In the genomic region with DNA sequence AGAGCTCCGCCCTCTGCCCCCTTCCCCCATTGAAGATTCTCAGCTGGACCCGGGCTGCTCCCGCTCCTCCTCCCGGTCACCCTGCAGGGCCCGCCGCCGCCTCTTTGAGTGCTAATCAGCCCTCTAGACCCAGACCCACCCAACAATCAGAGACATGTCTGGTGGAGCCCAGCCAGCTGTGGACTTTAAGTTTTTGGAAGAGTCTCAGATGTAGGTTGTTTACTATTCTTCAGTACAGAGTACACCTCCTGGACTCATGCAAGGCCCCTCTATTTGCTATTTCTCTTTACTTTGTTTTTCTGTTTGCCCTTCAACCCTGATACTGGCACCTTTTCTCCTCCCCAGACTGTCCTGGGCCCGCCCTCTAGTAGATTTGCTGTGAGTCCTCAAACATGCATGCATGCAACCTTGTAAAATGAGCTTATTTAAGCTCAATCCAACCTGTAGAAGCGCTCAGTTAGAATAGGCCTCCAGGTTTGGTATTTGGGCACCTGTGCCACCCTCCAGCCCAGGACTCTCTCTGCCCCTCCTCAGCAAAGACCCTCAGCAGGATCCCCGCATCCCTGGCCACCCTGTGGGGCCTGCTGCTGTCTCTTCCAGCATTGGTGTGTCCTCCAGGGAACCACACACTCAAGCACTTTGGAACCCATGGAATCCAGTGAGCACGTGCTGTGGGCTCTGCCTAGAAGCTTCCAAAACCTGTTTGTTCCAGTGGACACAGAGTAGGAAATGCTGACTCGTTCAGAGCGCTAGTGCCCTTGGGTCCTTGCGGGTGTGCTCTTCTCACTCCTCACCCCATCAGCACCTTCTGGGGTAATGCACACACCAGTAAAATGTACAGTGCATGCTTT, we compare ENCODE assay signal across 25 cellular contexts. TPM values are rescaled to one million over a fixed set of nuclear protein-coding genes. Genes with fewer than 3 reads are reported as not detected.
"Had no signal": no experiment of that assay in that cellular context is flagged by ENCODE, and none has a peak within 500 bp of the region (broad histone marks: within the 10 kb centered on the region; RNA-seq: fewer than 3 reads in every experiment).

No MANE protein-coding gene starts in this region.

- H3K9ac ChIP-seq: parathyroid adenoma had no signal

- H3K27ac Mint-ChIP-seq: activated CD4-positive, alpha-beta T cell treated with anti-CD3 and anti-CD28 coated beads for 36 hours; activated naive CD4-positive, alpha-beta T cell treated with anti-CD3 and anti-CD28 coated beads, Interleukin-2, amount 10 ng/mL, durations not matched to agents 7 days and 5 days; nephron; stimulated activated naive B cell treated with anti-CD40 and anti-IgM and Interleukin-4, amounts not matched to agents 10 μg/mL and 1 μg/mL and 100 μg/mL, for 72 hours; type B pancreatic cell had no signal

- H3K36me3 ChIP-seq: cardiac muscle cell, heart left ventricle, left ventricle myocardium inferior, thoracic aorta had no signal

- H3K27ac ChIP-seq: cardiac muscle cell, heart left ventricle, left ventricle myocardium inferior, parathyroid adenoma, thoracic aorta had no signal

- H3K4me1 ChIP-seq: heart left ventricle, left ventricle myocardium inferior, parathyroid adenoma had no signal

- H3K27me3 Mint-ChIP-seq: activated CD4-positive, alpha-beta T cell treated with anti-CD3 and anti-CD28 coated beads for 36 hours had no signal

- H3K4me3 Mint-ChIP-seq: activated CD4-positive, alpha-beta T cell treated with anti-CD3 and anti-CD28 coated beads for 36 hours; activated naive CD4-positive, alpha-beta T cell treated with anti-CD3 and anti-CD28 coated beads, Interleukin-2, amount 10 ng/mL, durations not matched to agents 7 days and 5 days; nephron; stimulated activated naive B cell treated with anti-CD40 and anti-IgM and Interleukin-4, amounts not matched to agents 10 μg/mL and 1 μg/mL and 100 μg/mL, for 72 hours; type B pancreatic cell had no signal

- H3K36me3 Mint-ChIP-seq: activated naive CD4-positive, alpha-beta T cell treated with anti-CD3 and anti-CD28 coated beads, Interleukin-2, amount 10 ng/mL, durations not matched to agents 7 days and 5 days; stimulated activated naive B cell treated with anti-CD40 and anti-IgM and Interleukin-4, amounts not matched to agents 10 μg/mL and 1 μg/mL and 100 μg/mL, for 72 hours; type B pancreatic cell had no signal

- ATAC-seq: activated CD4-positive, alpha-beta T cell treated with anti-CD3 and anti-CD28 coated beads for 36 hours; heart left ventricle; sciatic nerve; stimulated activated naive B cell treated with anti-CD40 and anti-IgM and Interleukin-4, amounts not matched to agents 10 μg/mL and 1 μg/mL and 100 μg/mL, for 72 hours had no signal

- H3K4me3 ChIP-seq: cardiac muscle cell, heart left ventricle, left ventricle myocardium inferior, smooth muscle cell, thoracic aorta had no signal

- DNase-seq: activated CD4-positive, alpha-beta T cell treated with anti-CD3 and anti-CD28 coated beads for 36 hours; activated CD4-positive, alpha-beta T cell treated with anti-CD3 and anti-CD28 coated beads, Interleukin-2, amount 50 U/mL, for 48 hours; activated CD8-positive, alpha-beta memory T cell treated with anti-CD3 and anti-CD28 coated beads, Interleukin-2, amount 50 U/mL, for 48 hours; activated effector memory CD4-positive, alpha-beta T cell treated with Interleukin-2 at 50 U/mL for 16 hours; activated naive CD4-positive, alpha-beta T cell treated with anti-CD3 and anti-CD28 coated beads, Interleukin-2, amount 10 ng/mL, durations not matched to agents 7 days and 5 days; activated T-cell treated with anti-CD3 and anti-CD28 coated beads, Interleukin-2, amount 50 U/mL, for 48 hours; heart left ventricle; left ventricle myocardium inferior; stimulated activated CD4-positive, alpha-beta T cell treated with anti-CD3 and anti-CD28 coated beads, Interleukin-2, amount 100 ng/mL, for 48 hours; stimulated activated CD8-positive, alpha-beta memory T cell treated with anti-CD3 and anti-CD28 coated beads, Interleukin-4, amount 100 ng/mL, for 48 hours; stimulated activated naive B cell treated with anti-CD40 and anti-IgM and Interleukin-4, amounts not matched to agents 10 μg/mL and 1 μg/mL and 100 μg/mL, for 72 hours; T-helper 9 cell had no signal

- H3K9me3 Mint-ChIP-seq: type B pancreatic cell had no signal

- H3K4me1 Mint-ChIP-seq: activated CD4-positive, alpha-beta T cell treated with anti-CD3 and anti-CD28 coated beads for 36 hours; activated naive CD4-positive, alpha-beta T cell treated with anti-CD3 and anti-CD28 coated beads, Interleukin-2, amount 10 ng/mL, durations not matched to agents 7 days and 5 days; nephron; stimulated activated naive B cell treated with anti-CD40 and anti-IgM and Interleukin-4, amounts not matched to agents 10 μg/mL and 1 μg/mL and 100 μg/mL, for 72 hours had no signal

RNA-seq across cellular contexts. Expression of gene PRR23E, which starts 4.6 kb away (rescaled TPM):
- total RNA-seq: activated CD4-positive, alpha-beta T cell treated with anti-CD3 and anti-CD28 coated beads for 36 hours; activated CD8-positive, alpha-beta memory T cell treated with anti-CD3 and anti-CD28 coated beads for 36 hours; cardiac muscle cell; cerebellum; epithelial cell of proximal tubule; fibroblast of villous mesenchyme; heart left ventricle; kidney epithelial cell; left ventricle myocardium inferior; sciatic nerve; smooth muscle cell; T-helper 1 cell treated with Interleukin-12 subunit alpha and Interleukin-12 subunit beta and Interleukin-4 antibody, amounts not matched to agents 30 ng/mL and 1 ng/mL, for 36 hours; thoracic aorta had no signal
- polyA plus RNA-seq: cardiac muscle cell, heart left ventricle, smooth muscle cell had no signal
